Comparison of ENCODE assay signal across 8 cellular contexts in genomic region chr18:3605562-3606443, GRCh38.
A peak's percentile ranks its signal among the peaks of the same experiment; 100 is the strongest.
DNase-seq lines count a peak whose midpoint lies in the region; ATAC-seq, FAIRE-seq and TF ChIP-seq lines count a peak whose summit lies in the region.

No MANE protein-coding gene starts in this region.

- ATAC-seq in natural killer cell treated with Interleukin-12 subunit alpha and Interleukin-12 subunit beta and Interleukin-15 and Interleukin-18, amount 100 ng/mL, for 72 hours = peak; percentile 35 to 50
- ATAC-seq in HG03280 (IDR thresholded peaks at IDR 0.05; ENCODE audit: unreplicated experiment) = no peak

- H3K9ac ChIP-seq in SK-N-MC (ENCODE audit: insufficient read length) (peak overlapping the region; percentile 84), H1 (replicated peaks in 1 of 4; ENCODE audit: extremely low read depth in 1 of 4, low read depth in 3 of 4, low read length in 3 of 4) (peak overlapping the region; percentile 43 to 83 (median 64); a peak in 6 of 7 replicates)

- no peaks in the 10 kb centered on the region for H4K20me1 ChIP-seq in H1 (replicated peaks in 1 of 2; ENCODE audit: control insufficient read depth in 1 of 2, insufficient read depth in 2 of 2, low read length in 2 of 2)

- no peaks in the 10 kb centered on the region for H3K27me3 Mint-ChIP-seq in natural killer cell treated with Interleukin-12 subunit alpha and Interleukin-12 subunit beta and Interleukin-15 and Interleukin-18, amount 100 ng/mL, for 72 hours

- no peak for TF ChIP-seq EP300 in H1 (IDR thresholded peaks at IDR 0.05; ENCODE audit: borderline replicate concordance in 1 of 2, low read depth in 2 of 2, low read length in 2 of 2)

- H4K91ac ChIP-seq in H1 (replicated peaks; ENCODE audit: insufficient read length, low read length) = peak overlapping the region; percentile 94

- H3K9me3 ChIP-seq in SK-N-MC (ENCODE audit: low read depth, low read length) (no peaks in the 10 kb centered on the region), H1 (ENCODE audit: insufficient read depth in 2 of 2, low read depth in 1 of 2, low read length in 1 of 2) (no peaks in the 10 kb centered on the region)

- no peak overlapping the region for H3K23ac ChIP-seq in H1 (ENCODE audit: insufficient read length)

- CTCF ChIA-PET in H1 (lab: Charles Lee; ENCODE audit: partially characterized antibody) = interaction anchor here (0.7 to 2.7 kb wide), 9 partner anchors 11 to 325 kb away, joined by 3 to 10 read pairs (median 3); no protein-coding TSS in a partner anchor

- TF ChIP-seq POLR2A in H1 (IDR thresholded peaks at IDR 0.05; ENCODE audit: control extremely low read depth in 1 of 2, low read depth in 2 of 2, low read length in 2 of 2) = peak; percentile 34 to 75

- H3K4me3 ChIP-seq in SK-N-MC (peak overlapping the region; percentile 71), H1 (ENCODE audit: extremely low read depth in 1 of 4, insufficient read depth in 2 of 4, low read depth in 3 of 4, low read length in 4 of 4) (peak overlapping the region; percentile 47 to 91 (median 80))

- H3K23me2 ChIP-seq in H1 (ENCODE audit: low read depth, low read length) = peaks cover 22% of the 10 kb centered on the region

- H3K27ac ChIP-seq in SK-N-MC (peak overlapping the region; percentile 99), H1 (ENCODE audit: low read depth, low read length) (peak overlapping the region; percentile 87; the same call in 1 of the 2 replicates)

- no peaks in the 10 kb centered on the region for H3K79me1 ChIP-seq in H1 (ENCODE audit: low read depth, low read length)

- H3K36me3 ChIP-seq in SK-N-MC (ENCODE audit: insufficient read depth, low read length) = no peaks in the 10 kb centered on the region
- peaks cover 0 to 34% (median 8%) of the 10 kb centered on the region in 4 experiments; a peak in 4 of 8 replicates for H3K36me3 ChIP-seq in H1 (ENCODE audit: control insufficient read depth in 2 of 4, insufficient read depth in 4 of 4, low read length in 3 of 4)

- peak overlapping the region; percentile 97 for H2BK5ac ChIP-seq in H1 (ENCODE audit: low read depth, low read length)

- peak overlapping the region; percentile 19; the same call in 1 of the 2 replicates for H2BK12ac ChIP-seq in H1 (ENCODE audit: low read depth, low read length)

- peak overlapping the region; percentile 94 for H2BK120ac ChIP-seq in H1 (replicated peaks; ENCODE audit: low read depth, low read length)

- H3K4me1 Mint-ChIP-seq in natural killer cell treated with Interleukin-12 subunit alpha and Interleukin-12 subunit beta and Interleukin-15 and Interleukin-18, amount 100 ng/mL, for 72 hours (ENCODE audit: low read depth in 2 of 2) = peaks cover 7 to 9% of the 10 kb centered on the region in 2 donors

- peaks cover 5 to 16% (median 9%) of the 10 kb centered on the region in 4 experiments; a peak in 5 of 7 replicates for H3K4me1 ChIP-seq in H1 (replicated peaks in 1 of 4; ENCODE audit: control insufficient read depth in 3 of 4, insufficient read depth in 4 of 4, low read length in 3 of 4)

- peak overlapping the region; percentile 67 to 88 for H3K4me2 ChIP-seq in H1 (ENCODE audit: insufficient read depth in 1 of 2, low read depth in 2 of 2, low read length in 2 of 2)

- H3K27ac Mint-ChIP-seq in natural killer cell treated with Interleukin-12 subunit alpha and Interleukin-12 subunit beta and Interleukin-15 and Interleukin-18, amount 100 ng/mL, for 72 hours = no peak overlapping the region

- peak overlapping the region; percentile 95 for H3K4ac ChIP-seq in H1 (replicated peaks; ENCODE audit: insufficient read length, low read depth, low read length)

- peak overlapping the region; percentile 70 for H3K14ac ChIP-seq in H1 (ENCODE audit: insufficient read length)

- no peak overlapping the region for H2BK15ac ChIP-seq in H1 (ENCODE audit: low read length)

- no peak for TF ChIP-seq RAD21 in H1 (IDR thresholded peaks at IDR 0.05 in 1 of 2, conservative IDR thresholded peaks at IDR 0.05 in 1 of 2; ENCODE audit: low read depth in 2 of 2, low read length in 2 of 2)

- POLR2A ChIA-PET in H1 (lab: Charles Lee; ENCODE audit: partially characterized antibody) = interaction anchor here (0.7 to 4.9 kb wide), 18 partner anchors 9 to 353 kb away, joined by 3 to 32 read pairs (median 6); no protein-coding TSS in a partner anchor

- no peaks in the 10 kb centered on the region for H3K27me3 ChIP-seq in H1 (replicated peaks in 1 of 4; ENCODE audit: control insufficient read depth in 3 of 4, extremely low read depth in 1 of 4, insufficient read depth in 3 of 4, low read length in 3 of 4)

- 19% methylated on average over 14 of the region's 14 CpGs; no CpG with 5 or more reads in 1 of the 2 experiments for WGBS in H1 (ENCODE audit: extremely low coverage in 1 of 2, insufficient coverage in 1 of 2, insufficient read length in 1 of 2, insufficient replicate concordance in 2 of 2, low coverage in 1 of 2, low lambda C conversion rate in 2 of 2, missing lambda C conversion rate in 1 of 2), 2 experiments

- H3K36me3 Mint-ChIP-seq in natural killer cell treated with Interleukin-12 subunit alpha and Interleukin-12 subunit beta and Interleukin-15 and Interleukin-18, amount 100 ng/mL, for 72 hours = no peaks in the 10 kb centered on the region

- peak overlapping the region; percentile 96 for H3K18ac ChIP-seq in H1 (ENCODE audit: extremely low read depth, low read length)

- no peak overlapping the region for H3K4me3 Mint-ChIP-seq in natural killer cell treated with Interleukin-12 subunit alpha and Interleukin-12 subunit beta and Interleukin-15 and Interleukin-18, amount 100 ng/mL, for 72 hours

- peak overlapping the region; percentile 95 for H4K5ac ChIP-seq in H1 (ENCODE audit: insufficient read length, low read depth, low read length)

- peak overlapping the region; percentile 97 for H3K56ac ChIP-seq in H1 (replicated peaks; ENCODE audit: insufficient read length, low read depth, low read length)

- peaks cover 4 to 39% of the 10 kb centered on the region in 2 experiments; a peak in 3 of 4 replicates for H3K79me2 ChIP-seq in H1 (ENCODE audit: control insufficient read depth in 1 of 2, insufficient read depth in 2 of 2, low read length in 2 of 2)

- no peak for TF ChIP-seq CTCF in H1 (IDR thresholded peaks at IDR 0.05; ENCODE audit: control extremely low read depth in 1 of 3, insufficient read depth in 1 of 3, low read depth in 1 of 3, low read length in 3 of 3)

- H4K8ac ChIP-seq in H1 (ENCODE audit: extremely low read depth, insufficient read depth, low read length) = no peak overlapping the region

- no peak overlapping the region for H2AK5ac ChIP-seq in H1 (ENCODE audit: low read depth, low read length)

- DNase-seq in HCEC 1CT = peak; percentile 62
- no peak for DNase-seq in SK-N-MC (ENCODE audit: low read depth, low spot score)
- no peak for DNase-seq in H1 (ENCODE audit: low read depth in 1 of 2, low spot score in 2 of 2)
- DNase-seq in natural killer cell treated with Interleukin-12 subunit alpha and Interleukin-12 subunit beta and Interleukin-15 and Interleukin-18, amount 100 ng/mL, for 72 hours (ENCODE audit: low spot score) = no peak
- no peak for DNase-seq in NCI-H1694 (lab: John Stamatoyannopoulos, UW)
- DNase-seq in NK-92 treated with Interleukin-12 subunit alpha and Interleukin-12 subunit beta, amount 100 ng/mL, for 24 hours (lab: John Stamatoyannopoulos, UW) = no peak
- DNase-seq in NOMO-1 treated with dmso at 0.1 percent for 144 hours (lab: John Stamatoyannopoulos, UW; ENCODE audit: unreplicated experiment) = no peak

- no peaks in the 10 kb centered on the region for H3K9me3 Mint-ChIP-seq in natural killer cell treated with Interleukin-12 subunit alpha and Interleukin-12 subunit beta and Interleukin-15 and Interleukin-18, amount 100 ng/mL, for 72 hours

- FAIRE-seq in H1 (lab: Jason Lieb, UNC) = no peak

- H2BK20ac ChIP-seq in H1 (ENCODE audit: low read length) = 0 out of 2 replicates have a peak overlapping the region, but pooled peaks have one; percentile 51

- H2AFZ ChIP-seq in H1 (ENCODE audit: low read length) = no peak overlapping the region

TF ChIP-seq in H1, 55 proteins besides CTCF, POLR2A, EP300 and RAD21:
- TF ChIP-seq TEAD4 (IDR thresholded peaks at IDR 0.05; ENCODE audit: low read depth, low read length) (no peak), EGR1 (IDR thresholded peaks at IDR 0.05; ENCODE audit: borderline replicate concordance, low read depth, low read length) (no peak), POLR2AphosphoS5 (IDR thresholded peaks at IDR 0.05; ENCODE audit: low read depth, low read length) (peak; percentile 47; the same call in 1 of the 2 replicates), ATF2 (IDR thresholded peaks at IDR 0.05; ENCODE audit: low read length) (peak; percentile 28; the same call in 1 of the 2 replicates), KDM1A (IDR thresholded peaks at IDR 0.05; ENCODE audit: borderline replicate concordance, low read length) (no peak; the same call in 1 of the 2 replicates), BRCA1 (IDR thresholded peaks at IDR 0.05; ENCODE audit: low read depth, low read length) (no peak), TAF7 (optimal IDR thresholded peaks at IDR 0.05; ENCODE audit: borderline replicate concordance, low read depth, low read length) (peak; percentile 4), ASH2L (IDR thresholded peaks at IDR 0.05; ENCODE audit: low read length) (peak; percentile 21)
TF ChIP-seq in H1: peak in this region for 4.
